1 cellular context compared by ENCODE assay signal in genomic region chr11:77820565-77821348, GRCh38.
A peak's percentile ranks its signal among the peaks of the same experiment; 100 is the strongest.
TF ChIP-seq lines count a peak whose summit lies in the region.

Gene AAMDC, plus strand, starts transcription at chr11:77821144. Its CDS starts 21,353 bp downstream, at chr11:77842497.
Gene RSF1, minus strand, starts transcription at chr11:77820722. Its CDS starts 8 bp downstream, at chr11:77820714.

TF ChIP-seq in K562, 482 proteins besides CTCF, POLR2A, EP300 and RAD21 (continued from another document and continues in another):
- no peak for TF ChIP-seq CREB3 (tag; conservative IDR thresholded peaks at IDR 0.05; ENCODE audit: low read depth)
- no peak for TF ChIP-seq CUX1 (CRISPR knock-in tag; IDR thresholded peaks at IDR 0.05)
- TF ChIP-seq MYNN (IDR thresholded peaks at IDR 0.05) = no peak
- no peak for TF ChIP-seq MYNN (CRISPR knock-in tag; IDR thresholded peaks at IDR 0.05)
- no peak for TF ChIP-seq HNRNPL (IDR thresholded peaks at IDR 0.05; ENCODE audit: low read depth, low read length)
- no peak for TF ChIP-seq PTRF (tag; IDR thresholded peaks at IDR 0.05)
- no peak for TF ChIP-seq ASH1L (IDR thresholded peaks at IDR 0.05; ENCODE audit: borderline replicate concordance, low read depth, partially characterized antibody)
- TF ChIP-seq MED1 (CRISPR knock-in tag; IDR thresholded peaks at IDR 0.05; ENCODE audit: borderline replicate concordance) = no peak
- peak; percentile 51; the same call in 1 of the 2 replicates for TF ChIP-seq KLF13 (tag; IDR thresholded peaks at IDR 0.05; ENCODE audit: borderline replicate concordance, low read depth)
- no peak for TF ChIP-seq KLF10 (CRISPR knock-in tag; IDR thresholded peaks at IDR 0.05)
- TF ChIP-seq CEBPZ (IDR thresholded peaks at IDR 0.05; ENCODE audit: borderline replicate concordance, low read depth, low read length) = peak; percentile 17; the same call in 1 of the 2 replicates
- no peak for TF ChIP-seq FOXA3 (CRISPR knock-in tag; conservative IDR thresholded peaks at IDR 0.05 in 1 of 2, IDR thresholded peaks at IDR 0.05 in 1 of 2)
- no peak for TF ChIP-seq HMBOX1 (IDR thresholded peaks at IDR 0.05)
- TF ChIP-seq SMARCC2 (IDR thresholded peaks at IDR 0.05; ENCODE audit: low read depth) = no peak
- TF ChIP-seq ZBTB33 (CRISPR knock-in tag; IDR thresholded peaks at IDR 0.05) = no peak
- TF ChIP-seq RBM17 (IDR thresholded peaks at IDR 0.05; ENCODE audit: borderline replicate concordance, low read depth, low read length) = no peak
- no peak for TF ChIP-seq BRD4 (IDR thresholded peaks at IDR 0.05)
- peak; percentile 48 for TF ChIP-seq MBD2 (IDR thresholded peaks at IDR 0.05; ENCODE audit: borderline replicate concordance, low read depth)
- TF ChIP-seq NCOA6 (IDR thresholded peaks at IDR 0.05) = no peak
- TF ChIP-seq ZNF23 (CRISPR knock-in tag; IDR thresholded peaks at IDR 0.05) = no peak
- peak; percentile 46 for TF ChIP-seq MEIS2 (IDR thresholded peaks at IDR 0.05; ENCODE audit: partially characterized antibody)
- no peak for TF ChIP-seq HMG20B (CRISPR knock-in tag; IDR thresholded peaks at IDR 0.05)
- peak; percentile 98 to 99 for TF ChIP-seq FOXK2 (conservative IDR thresholded peaks at IDR 0.05 in 1 of 2, IDR thresholded peaks at IDR 0.05 in 1 of 2; ENCODE audit: low read depth in 2 of 2)
- no peak for TF ChIP-seq ZNF766 (CRISPR knock-in tag; conservative IDR thresholded peaks at IDR 0.05)
- TF ChIP-seq PURB (CRISPR knock-in tag; IDR thresholded peaks at IDR 0.05; ENCODE audit: low read depth) = no peak
- peak; percentile 39; the same call in 1 of the 2 replicates for TF ChIP-seq XRCC5 (IDR thresholded peaks at IDR 0.05; ENCODE audit: low read depth, low read length)
- peak; percentile 63 for TF ChIP-seq MGA (IDR thresholded peaks at IDR 0.05)
- no peak for TF ChIP-seq ZNF512 (tag; IDR thresholded peaks at IDR 0.05)
- peak; percentile 51; the same call in 1 of the 2 replicates for TF ChIP-seq ETV1 (tag; conservative IDR thresholded peaks at IDR 0.05; ENCODE audit: low read depth)
- no peak for TF ChIP-seq ZNF717 (CRISPR knock-in tag; IDR thresholded peaks at IDR 0.05)
